9 cellular contexts compared by ENCODE assay signal in the genomic region with DNA sequence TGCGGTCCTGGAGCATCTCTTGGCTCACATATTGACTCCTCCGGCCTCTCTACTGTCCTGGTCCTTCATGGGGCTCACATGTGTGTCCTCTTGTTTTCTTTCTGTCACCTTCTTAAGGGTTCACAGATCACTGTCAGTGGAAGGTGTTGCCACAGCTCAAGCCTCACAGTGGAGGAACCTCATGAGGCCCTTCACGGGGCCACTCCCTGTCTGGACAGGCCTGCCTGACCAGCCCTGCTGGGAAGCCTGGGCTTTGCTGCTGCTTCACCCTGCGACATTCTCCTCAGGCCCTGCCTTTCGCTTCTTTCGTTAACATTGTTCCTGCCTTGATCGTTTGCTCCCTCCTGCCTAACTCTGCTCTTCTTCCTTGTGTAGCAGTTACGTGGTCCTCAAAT. TPM values are rescaled to one million over a fixed set of nuclear protein-coding genes. Genes with fewer than 3 reads are reported as not detected.
A peak's percentile ranks its signal among the peaks of the same experiment; 100 is the strongest.
DNase-seq lines count a peak whose midpoint lies in the region; ATAC-seq, FAIRE-seq and TF ChIP-seq lines count a peak whose summit lies in the region.
"Had no signal": no experiment of that assay in that cellular context is flagged by ENCODE, and none has a peak within 500 bp of the region (broad histone marks: within the 10 kb centered on the region; RNA-seq: fewer than 3 reads in every experiment).

No MANE protein-coding gene starts in this region.

- H3K4me3 Mint-ChIP-seq in dendritic cell treated with granulocyte-macrophage colony-stimulating factor and Interleukin-4, amounts not matched to agents 40 ng/mL and 50 ng/mL, for 4 days = peak overlapping the region; percentile 35
- peak overlapping the region; percentile 79 for H3K4me3 Mint-ChIP-seq in natural killer cell

- TF ChIP-seq CTCF in A673 (conservative IDR thresholded peaks at IDR 0.05; ENCODE audit: low read depth, low read length) (no peak), MM.1S (IDR thresholded peaks at IDR 0.05; ENCODE audit: low read length) (no peak), natural killer cell (IDR thresholded peaks at IDR 0.05) (no peak), D721Med (IDR thresholded peaks at IDR 0.05; ENCODE audit: insufficient read depth, missing control alignments) (no peak)

- H4K20me1 ChIP-seq in MM.1S (ENCODE audit: insufficient read depth, low read length) = no peaks in the 10 kb centered on the region

- no peak overlapping the region for H3K4me3 ChIP-seq in A673 (ENCODE audit: low read depth, low read length, poor library complexity, severe bottlenecking)
- H3K4me3 ChIP-seq in MM.1S (ENCODE audit: low read length) = no peak overlapping the region

- no peak for DNase-seq in A673 (ENCODE audit: low spot score)
- DNase-seq in MM.1S = no peak
- no peak for DNase-seq in natural killer cell
- DNase-seq in D721Med (ENCODE audit: insufficient read length, low spot score) = no peak
- DNase-seq in activated CD8-positive, alpha-beta memory T cell treated with anti-CD3 and anti-CD28 coated beads, Interleukin-2, amount 50 U/mL, for 48 hours = no peak
- DNase-seq in superior temporal gyrus (ENCODE audit: extremely low spot score) = no peak

- H3K27ac Mint-ChIP-seq in dendritic cell treated with granulocyte-macrophage colony-stimulating factor and Interleukin-4, amounts not matched to agents 40 ng/mL and 50 ng/mL, for 4 days = peak overlapping the region; percentile 79
- peak overlapping the region; percentile 97 to 98 for H3K27ac Mint-ChIP-seq in natural killer cell

- H3K27me3 ChIP-seq in A673 (replicated peaks; ENCODE audit: insufficient read depth, low read depth, low read length, poor library complexity) (no peaks in the 10 kb centered on the region), MM.1S (replicated peaks; ENCODE audit: insufficient read depth, low read length) (no peaks in the 10 kb centered on the region)

- no peaks in the 10 kb centered on the region for H3K9me2 ChIP-seq in MM.1S (replicated peaks; ENCODE audit: insufficient read depth, low read length)

- CTCF ChIA-PET in A673 (lab: Charles Lee) = no interaction called here

- intact Hi-C loops in A673 (cut with micrococcal nuclease; ENCODE audit: unreplicated experiment) (no loop called here), natural killer cell (cut with micrococcal nuclease) (loop anchor here (2.0 kb wide), 1 partner anchor 57 kb away; a partner anchor contains a TSS)
- intact Hi-C loops in dendritic cell treated with granulocyte-macrophage colony-stimulating factor and Interleukin-4, amounts not matched to agents 40 ng/mL and 50 ng/mL, for 4 days (cut with micrococcal nuclease) = no loop called here

- BruUV-seq in A673 (replicated peaks; lab: Mats Ljungman, UMichigan) = no TSS peak

- peak overlapping the region; percentile 84 for H3K27ac ChIP-seq in A673 (ENCODE audit: low read depth, low read length, poor library complexity, severe bottlenecking)
- peak overlapping the region; percentile 34; the same call in 1 of the 2 replicates for H3K27ac ChIP-seq in MM.1S (ENCODE audit: low read length)

- no peak for FAIRE-seq in D721Med (lab: Jason Lieb, UNC)
- FAIRE-seq: G401.6 had no signal

- H3F3A ChIP-seq in MM.1S (ENCODE audit: insufficient read depth, low read length) = peaks cover 26% of the 10 kb centered on the region

- H3K4me2 ChIP-seq in MM.1S (ENCODE audit: low read depth, low read length) = no peak overlapping the region

- no peak overlapping the region for H2AFZ ChIP-seq in MM.1S (ENCODE audit: low read length)

- H3K9me3 Mint-ChIP-seq in dendritic cell treated with granulocyte-macrophage colony-stimulating factor and Interleukin-4, amounts not matched to agents 40 ng/mL and 50 ng/mL, for 4 days = no peaks in the 10 kb centered on the region
- no peaks in the 10 kb centered on the region for H3K9me3 Mint-ChIP-seq in natural killer cell

- H3K27me3 Mint-ChIP-seq in dendritic cell treated with granulocyte-macrophage colony-stimulating factor and Interleukin-4, amounts not matched to agents 40 ng/mL and 50 ng/mL, for 4 days = no peaks in the 10 kb centered on the region
- H3K27me3 Mint-ChIP-seq in natural killer cell (ENCODE audit: low read depth in 2 of 2) = no peaks in the 10 kb centered on the region

- peaks cover 39% of the 10 kb centered on the region for H3K36me3 ChIP-seq in A673 (ENCODE audit: insufficient read depth, low read length, poor library complexity, severe bottlenecking)
- H3K36me3 ChIP-seq in MM.1S (replicated peaks; ENCODE audit: insufficient read depth, low read length) = peaks cover 4% of the 10 kb centered on the region; the same call in 1 of the 2 replicates

- peaks cover 37% of the 10 kb centered on the region for H3K4me1 Mint-ChIP-seq in dendritic cell treated with granulocyte-macrophage colony-stimulating factor and Interleukin-4, amounts not matched to agents 40 ng/mL and 50 ng/mL, for 4 days (ENCODE audit: low read depth)
- H3K4me1 Mint-ChIP-seq in natural killer cell = peaks cover 33 to 46% of the 10 kb centered on the region in 2 donors

- peaks cover 59% of the 10 kb centered on the region for H3K36me3 Mint-ChIP-seq in dendritic cell treated with granulocyte-macrophage colony-stimulating factor and Interleukin-4, amounts not matched to agents 40 ng/mL and 50 ng/mL, for 4 days (ENCODE audit: low read depth)
- H3K36me3 Mint-ChIP-seq in natural killer cell = peaks cover 1% of the 10 kb centered on the region

- ATAC-seq in natural killer cell = peak; percentile 28 to 43 (median 32)
- no peak for ATAC-seq in GM18498 (IDR thresholded peaks at IDR 0.05; ENCODE audit: unreplicated experiment)

- H3K9me3 ChIP-seq in A673 (ENCODE audit: low read depth, low read length, poor library complexity, severe bottlenecking) (no peaks in the 10 kb centered on the region), MM.1S (replicated peaks; ENCODE audit: insufficient read depth, low read length) (no peaks in the 10 kb centered on the region)

- no peak overlapping the region for H3K9ac ChIP-seq in MM.1S (ENCODE audit: low read length)

- POLR2A ChIA-PET in A673 (lab: Charles Lee; ENCODE audit: low non-redundant PET) = no interaction called here

- H3K79me2 ChIP-seq in MM.1S (ENCODE audit: low read length) = peaks cover 37% of the 10 kb centered on the region

- peaks cover 11% of the 10 kb centered on the region for H3K4me1 ChIP-seq in A673 (ENCODE audit: insufficient read depth, low read length, poor library complexity, severe bottlenecking)
- no peaks in the 10 kb centered on the region for H3K4me1 ChIP-seq in MM.1S (ENCODE audit: low read length)

RNA-seq across cellular contexts. Expression of a gene that starts 56.0 kb away (rescaled TPM):
- total RNA-seq in A673 (2021) (69.9 and 73.0 TPM in 2 replicates), natural killer cell (100 to 1,000 TPM in 1 of 3 donors, 10 to 100 TPM in 2; 81.8 to 112 (median 94.6) TPM)
